ENCODE assay signal across 9 cellular contexts in the genomic region with DNA sequence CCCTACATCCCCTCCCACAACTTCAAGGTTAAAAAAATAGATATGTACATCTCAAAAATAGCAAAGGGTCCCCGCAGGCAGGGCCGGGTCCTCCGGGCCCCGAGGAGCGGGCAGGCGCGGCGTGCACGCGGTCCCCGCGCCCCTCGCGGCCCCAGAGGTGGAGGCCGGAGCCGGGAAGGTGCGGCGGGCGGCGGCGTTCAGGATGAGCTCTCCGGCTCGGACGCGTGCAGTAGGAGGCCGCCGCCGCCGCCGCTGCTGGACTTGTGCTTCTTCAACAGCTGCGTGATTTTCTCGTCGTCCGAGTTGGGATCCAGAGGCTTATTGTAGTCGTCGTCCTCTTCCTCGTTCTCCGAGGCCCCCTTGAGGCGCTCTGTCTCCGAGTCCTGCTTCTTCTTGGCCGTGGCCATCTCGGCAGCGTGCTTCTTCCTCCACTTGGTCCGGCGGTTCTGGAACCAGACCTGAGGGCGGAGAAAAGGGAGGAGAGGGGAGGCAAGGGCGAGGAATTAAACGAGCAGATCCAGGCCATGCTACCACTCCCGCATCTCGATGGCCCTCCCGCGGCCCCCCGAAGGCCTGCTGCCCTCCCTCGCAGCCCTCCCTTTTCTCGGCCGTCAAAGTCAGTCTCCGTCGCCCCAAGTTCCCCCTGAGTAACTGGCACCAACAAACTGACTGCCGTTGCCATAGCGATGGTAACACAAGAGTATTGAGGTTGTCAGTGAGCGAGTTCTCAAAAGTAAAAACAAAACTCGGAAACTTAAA. TPM values are rescaled to one million over a fixed set of nuclear protein-coding genes. Genes with fewer than 3 reads are reported as not detected.
A peak's percentile ranks its signal among the peaks of the same experiment; 100 is the strongest.
DNase-seq lines count a peak whose midpoint lies in the region; ATAC-seq and TF ChIP-seq lines count a peak whose summit lies in the region.
"Had no signal": no experiment of that assay in that cellular context is flagged by ENCODE, and none has a peak within 500 bp of the region (broad histone marks: within the 10 kb centered on the region; RNA-seq: fewer than 3 reads in every experiment).

No MANE protein-coding gene starts in this region.

- intact Hi-C loops in left ventricle myocardium inferior (cut with micrococcal nuclease) (no loop called here), Right ventricle myocardium superior (cut with DNase I) (no loop called here), left colon (cut with DNase I, micrococcal nuclease) (no loop called here)

- in situ Hi-C loops in astrocyte of the spinal cord (cut with HindIII; ENCODE audit: low sequenced_read_pairs): no loop called here

- TF ChIP-seq CTCF in left ventricle myocardium inferior (IDR thresholded peaks at IDR 0.05; ENCODE audit: borderline replicate concordance) (no peak), astrocyte of the spinal cord (IDR thresholded peaks at IDR 0.05; ENCODE audit: low read depth, low read length) (peak; percentile 18), type B pancreatic cell (conservative IDR thresholded peaks at IDR 0.05) (peak; percentile 41)

- no peaks in the 10 kb centered on the region for H3K9me3 Mint-ChIP-seq in type B pancreatic cell

- peak overlapping the region; percentile 40 for H3K4me3 ChIP-seq in left ventricle myocardium inferior
- H3K4me3 ChIP-seq in astrocyte of the spinal cord (ENCODE audit: low read depth, low read length): no peak overlapping the region

- peaks cover 22% of the 10 kb centered on the region for H3K4me1 Mint-ChIP-seq in type B pancreatic cell (ENCODE audit: unreplicated experiment)

- H3K9me3 ChIP-seq in left ventricle myocardium inferior (replicated peaks): no peaks in the 10 kb centered on the region

- no peak overlapping the region for H3K27ac ChIP-seq in left ventricle myocardium inferior (replicated peaks)

- peak overlapping the region; percentile 55 for H3K27ac Mint-ChIP-seq in type B pancreatic cell

- ATAC-seq in Right ventricle myocardium superior (ENCODE audit: poor library complexity) (no peak), left colon (peak; percentile 70), GM18867 (IDR thresholded peaks at IDR 0.05; ENCODE audit: unreplicated experiment) (no peak)
- ATAC-seq: HCT116 had no signal

- H3K4me3 Mint-ChIP-seq in type B pancreatic cell: peak overlapping the region; percentile 86

- peaks cover 93% of the 10 kb centered on the region for H3K27me3 Mint-ChIP-seq in type B pancreatic cell

- H3K4me1 ChIP-seq in left ventricle myocardium inferior: peaks cover 29% of the 10 kb centered on the region

- DNase-seq in left ventricle myocardium inferior: no peak
- DNase-seq in Right ventricle myocardium superior: no peak
- peak; percentile 37 for DNase-seq in astrocyte of the spinal cord (ENCODE audit: low read depth, low spot score)
- peak in 1 of 2 donors; percentile 49 for DNase-seq in left colon
- DNase-seq in type B pancreatic cell (ENCODE audit: extremely low spot score, unreplicated experiment): peak; percentile 70
- DNase-seq in kidney glomerular epithelial cell (lab: John Stamatoyannopoulos, UW): no peak
- no peak for DNase-seq in NAMALWA (ENCODE audit: low spot score)

- peaks cover 99% of the 10 kb centered on the region for H3K27me3 ChIP-seq in left ventricle myocardium inferior (ENCODE audit: low read depth)

- H3K36me3 ChIP-seq in left ventricle myocardium inferior: no peaks in the 10 kb centered on the region

- H3K36me3 Mint-ChIP-seq in type B pancreatic cell: peaks cover 8% of the 10 kb centered on the region

RNA-seq across cellular contexts. Expression of gene NKX6-1, which starts 5.8 kb away (rescaled TPM):
- total RNA-seq in left ventricle myocardium inferior (not detected), Right ventricle myocardium superior (not detected), left colon (not detected), type B pancreatic cell (ENCODE audit: low replicate concordance) (14.4 and 14.9 TPM in 2 replicates)

Comparison
In these comparisons a context has a peak if more than half of its experiments do, and no peak if none do; other contexts are left out.
1. DNase-seq: peak in astrocyte of the spinal cord (single experiment) and type B pancreatic cell (single experiment); none in left ventricle myocardium inferior (single experiment), Right ventricle myocardium superior (single experiment), kidney glomerular epithelial cell (single experiment) and NAMALWA (single experiment).
2. RNA of gene NKX6-1, which starts 5.8 kb away (total RNA-seq): 14.4 to 14.9 TPM in type B pancreatic cell; not detected in left ventricle myocardium inferior (single experiment), not detected in Right ventricle myocardium superior (single experiment) and not detected in left colon; every median in the first group is over 10 times any median in the second.